Comparison of ENCODE assay signal across 8 cellular contexts in genomic region chr19:35748106-35749020, GRCh38. TPM values are rescaled to one million over a fixed set of nuclear protein-coding genes. Genes with fewer than 3 reads are reported as not detected.
DNase-seq lines count a peak whose midpoint lies in the region; ATAC-seq and TF ChIP-seq lines count a peak whose summit lies in the region.

Gene LIN37, plus strand, starts transcription at chr19:35748576. Its CDS starts 149 bp downstream, at chr19:35748725.

- H3K4me3 ChIP-seq in Panc1 (ENCODE audit: low read depth in 2 of 2, low read length in 2 of 2), result peak within 1 kb of the TSS; percentile 87 to 89
- peak within 1 kb of the TSS; percentile 96 to 99 for H3K4me3 ChIP-seq in muscle layer of colon (ENCODE audit: low read depth in 1 of 2, low read length in 2 of 2)

- H3K27ac ChIP-seq in Panc1 (ENCODE audit: low read length) (peak within 1 kb of the TSS; percentile 92), muscle layer of colon (ENCODE audit: low read depth, low read length) (peak within 1 kb of the TSS; percentile 99)

- BruUV-seq in Panc1 (replicated peaks; lab: Mats Ljungman, UMichigan), result TSS peak; percentile 51

- in situ Hi-C loops in Panc1 (cut with HindIII; ENCODE audit: low pct_unique_long_range_greater_than_20kb, low sequenced_read_pairs), result no loop called here

- POLR2A ChIA-PET in Panc1 (lab: Charles Lee), result interaction anchor here (0.5 to 1.2 kb wide), 6 partner anchors 9 to 183 kb away, joined by 3 to 9 read pairs (median 6); no protein-coding TSS in a partner anchor

- peak; percentile 100 for DNase-seq in DMS53 (lab: John Stamatoyannopoulos, UW)
- peak; percentile 96 for DNase-seq in KG1 (lab: John Stamatoyannopoulos, UW)
- peak; percentile 100 for DNase-seq in Panc1 (ENCODE audit: low read depth, low spot score)
- peak; percentile 99 for DNase-seq in activated T-cell treated with anti-CD3 and anti-CD28 coated beads, Interleukin-2, amount 50 U/mL, for 48 hours
- DNase-seq in stimulated activated CD8-positive, alpha-beta memory T cell treated with anti-CD3 and anti-CD28 coated beads, Interleukin-7, amount 100 ng/mL, for 24 hours (ENCODE audit: low read depth), result peak; percentile 97

- H3K4me1 ChIP-seq in Panc1 (ENCODE audit: control insufficient read depth, insufficient read depth, low read length) (peaks cover 24% of the 10 kb centered on the region), muscle layer of colon (ENCODE audit: insufficient read depth, low read length) (peaks cover 36% of the 10 kb centered on the region)

- ATAC-seq in GM21723 (IDR thresholded peaks at IDR 0.05; ENCODE audit: unreplicated experiment), result peak; percentile 61
- ATAC-seq in Panc1, result peak; percentile 90
- ATAC-seq in esophagus mucosa, result peak; percentile 88

- peak within 1 kb of the TSS; percentile 93 for H3K9ac ChIP-seq in muscle layer of colon (ENCODE audit: low read length)

- intact Hi-C loops in Panc1 (cut with micrococcal nuclease; ENCODE audit: unreplicated experiment), result no loop called here

- H3K9me3 ChIP-seq in Panc1 (ENCODE audit: control insufficient read depth, insufficient read depth, low read depth, low read length) (no peaks in the 10 kb centered on the region), muscle layer of colon (ENCODE audit: low read length) (no peaks in the 10 kb centered on the region)

- no peak for TF ChIP-seq CTCF in Panc1 (IDR thresholded peaks at IDR 0.05)

- H3K27me3 ChIP-seq in Panc1 (ENCODE audit: control insufficient read depth, insufficient read depth, low read length) (no peaks in the 10 kb centered on the region), muscle layer of colon (ENCODE audit: control insufficient read depth in 1 of 2, insufficient read depth in 2 of 2, low read length in 2 of 2) (no peaks in the 10 kb centered on the region)

- CTCF ChIA-PET in Panc1 (lab: Charles Lee), result interaction anchor here (0.6 to 0.9 kb wide), 5 partner anchors 11 to 251 kb away, joined by 3 to 7 read pairs (median 3); no protein-coding TSS in a partner anchor

- H3K36me3 ChIP-seq in Panc1 (ENCODE audit: control insufficient read depth, insufficient read depth, low read length), result no peaks in the 10 kb centered on the region
- H3K36me3 ChIP-seq in muscle layer of colon (ENCODE audit: insufficient read depth, low read length), result peaks cover 11% of the 10 kb centered on the region

RNA-seq across cellular contexts. Expression of gene LIN37, which starts in this region (rescaled TPM):
- 23.5 TPM for total RNA-seq in Panc1 (2021; ENCODE audit: unreplicated experiment)
- 29.5 TPM for polyA plus RNA-seq in Panc1 (2012; ENCODE audit: insufficient read length)
- total RNA-seq in esophagus mucosa, result 3.0 TPM

Comparison
In these comparisons a context has a peak if more than half of its experiments do, and no peak if none do; other contexts are left out.
1. Peak in every context shown above with its lines: DNase-seq, ATAC-seq, H3K4me3 ChIP-seq and H3K27ac ChIP-seq.